In genomic region chr18:76532875-76533274, GRCh38 we compare ENCODE assay signal across 34 cellular contexts.
"Had no signal": no experiment of that assay in that cellular context is flagged by ENCODE, and none has a peak within 500 bp of the region (broad histone marks: within the 10 kb centered on the region; RNA-seq: fewer than 3 reads in every experiment).

No MANE protein-coding gene starts in this region.

- H3K36me3 ChIP-seq: adrenal gland, brain microvascular endothelial cell, breast epithelium had no signal

- FAIRE-seq: astrocyte, TTC549 had no signal

- H3K27ac Mint-ChIP-seq: activated B cell treated with CpG ODN at 0.5 μM for 24 hours; activated CD4-positive, alpha-beta memory T cell treated with anti-CD3 and anti-CD28 coated beads for 36 hours; activated CD4-positive, alpha-beta T cell treated with anti-CD3 and anti-CD28 coated beads, Interleukin-2, amount 10 ng/mL, durations not matched to agents 24 days and 14 days; activated CD8-positive, alpha-beta T cell treated with anti-CD3 and anti-CD28 coated beads for 36 hours; activated naive CD4-positive, alpha-beta T cell treated with anti-CD3 and anti-CD28 coated beads for 36 hours; activated naive CD4-positive, alpha-beta T cell treated with anti-CD3 and anti-CD28 coated beads, Interleukin-2, amount 50 U/mL, for 72 hours; activated naive CD8-positive, alpha-beta T cell treated with anti-CD3 and anti-CD28 coated beads for 36 hours; activated T-cell treated with anti-CD3 and anti-CD28 coated beads, Interleukin-2, amount 50 U/mL, for 72 hours; activated T-helper 1 cell treated with anti-CD3 and anti-CD28 coated beads, Interleukin-12 subunit alpha, Interleukin-12 subunit beta, Interleukin-2, Interleukin-4 antibody, amounts not matched to agents 30 ng/mL and 10 ng/mL and 1 ng/mL, durations not matched to agents 14 hours and 24 hours and 36 hours; activated T-helper 17 cell treated with anti-CD3 and anti-CD28 coated beads, Interleukin-2, amount 50 U/mL, for 72 hours; T-cell; T-helper 17 cell had no signal

- H3K4me3 ChIP-seq: adrenal gland, body of pancreas, breast epithelium had no signal

- H3K27me3 ChIP-seq: adrenal gland, body of pancreas, brain microvascular endothelial cell, breast epithelium had no signal

- H3K36me3 Mint-ChIP-seq: activated CD4-positive, alpha-beta memory T cell treated with anti-CD3 and anti-CD28 coated beads for 36 hours; activated naive CD4-positive, alpha-beta T cell treated with anti-CD3 and anti-CD28 coated beads, Interleukin-2, amount 50 U/mL, for 72 hours; activated naive CD8-positive, alpha-beta T cell treated with anti-CD3 and anti-CD28 coated beads for 36 hours; T-cell had no signal

- ATAC-seq: activated CD8-positive, alpha-beta T cell treated with anti-CD3 and anti-CD28 coated beads for 36 hours; activated naive CD4-positive, alpha-beta T cell treated with anti-CD3 and anti-CD28 coated beads, Interleukin-2, amount 50 U/mL, for 72 hours; activated T-cell treated with anti-CD3 and anti-CD28 coated beads, Interleukin-2, amount 50 U/mL, for 4 hours; activated T-cell treated with anti-CD3 and anti-CD28 coated beads, Interleukin-2, amount 50 U/mL, for 72 hours; activated T-helper 17 cell treated with anti-CD3 and anti-CD28 coated beads, Interleukin-2, amount 50 U/mL, for 72 hours; body of pancreas; T-cell; T-helper 17 cell had no signal

- H3K4me3 Mint-ChIP-seq: activated B cell treated with CpG ODN at 0.5 μM for 24 hours; activated CD4-positive, alpha-beta memory T cell treated with anti-CD3 and anti-CD28 coated beads for 36 hours; activated CD4-positive, alpha-beta T cell treated with anti-CD3 and anti-CD28 coated beads, Interleukin-2, amount 10 ng/mL, durations not matched to agents 24 days and 14 days; activated CD8-positive, alpha-beta T cell treated with anti-CD3 and anti-CD28 coated beads for 36 hours; activated naive CD4-positive, alpha-beta T cell treated with anti-CD3 and anti-CD28 coated beads for 36 hours; activated naive CD8-positive, alpha-beta T cell treated with anti-CD3 and anti-CD28 coated beads for 36 hours; activated T-cell treated with anti-CD3 and anti-CD28 coated beads, Interleukin-2, amount 50 U/mL, for 4 hours; activated T-cell treated with anti-CD3 and anti-CD28 coated beads, Interleukin-2, amount 50 U/mL, for 72 hours; activated T-helper 1 cell treated with anti-CD3 and anti-CD28 coated beads, Interleukin-12 subunit alpha, Interleukin-12 subunit beta, Interleukin-2, Interleukin-4 antibody, amounts not matched to agents 30 ng/mL and 10 ng/mL and 1 ng/mL, durations not matched to agents 14 hours and 24 hours and 36 hours; activated T-helper 17 cell treated with anti-CD3 and anti-CD28 coated beads, Interleukin-2, amount 50 U/mL, for 72 hours; T-cell; T-helper 17 cell had no signal

- H3K4me1 ChIP-seq: breast epithelium had no signal

- DNase-seq: activated B cell treated with CpG ODN at 0.5 μM for 24 hours; activated CD4-positive, alpha-beta memory T cell treated with anti-CD3 and anti-CD28 coated beads for 36 hours; activated CD4-positive, alpha-beta T cell treated with anti-CD3 and anti-CD28 coated beads for 4 hours; activated CD4-positive, alpha-beta T cell treated with anti-CD3 and anti-CD28 coated beads, Interleukin-2, amount 10 ng/mL, durations not matched to agents 24 days and 14 days; activated CD4-positive, alpha-beta T cell treated with anti-CD3 and anti-CD28 coated beads, Interleukin-2, amount 50 U/mL, for 1 hour; activated CD4-positive, alpha-beta T cell treated with anti-CD3 and anti-CD28 coated beads, Interleukin-2, amount 50 U/mL, for 4 hours; activated CD4-positive, CD25-positive, alpha-beta regulatory T cell treated with anti-CD3 and anti-CD28 coated beads, Interleukin-2, amount 50 U/mL, for 72 hours; activated CD8-positive, alpha-beta memory T cell treated with anti-CD3 and anti-CD28 coated beads, Interleukin-2, amount 50 U/mL, for 4 hours; activated CD8-positive, alpha-beta T cell treated with anti-CD3 and anti-CD28 coated beads for 36 hours; activated effector memory CD4-positive, alpha-beta T cell treated with anti-CD3 and anti-CD28 coated beads, Interleukin-2, amount 50 U/mL, for 16 hours; activated gamma-delta T cell treated with Interleukin-2 at 50 U/mL for 16 hours; activated naive CD4-positive, alpha-beta T cell; activated naive CD4-positive, alpha-beta T cell treated with anti-CD3 and anti-CD28 coated beads for 36 hours; activated naive CD4-positive, alpha-beta T cell treated with anti-CD3 and anti-CD28 coated beads, Interleukin-2, amount 50 U/mL, for 16 hours; activated naive CD8-positive, alpha-beta T cell treated with anti-CD3 and anti-CD28 coated beads for 36 hours; activated T-cell treated with anti-CD3 and anti-CD28 coated beads for 4 hours; activated T-cell treated with anti-CD3 and anti-CD28 coated beads, Interleukin-2, amount 50 U/mL, for 1 hour; activated T-cell treated with anti-CD3 and anti-CD28 coated beads, Interleukin-2, amount 50 U/mL, for 4 hours; activated T-cell treated with anti-CD3 and anti-CD28 coated beads, Interleukin-2, amount 50 U/mL, for 72 hours; adrenal gland; amniotic stem cell; aorta; body of pancreas; brain microvascular endothelial cell; central memory CD4-positive, alpha-beta T cell; T-cell; T-helper 17 cell had no signal

- H3K9me3 Mint-ChIP-seq: activated B cell treated with CpG ODN at 0.5 μM for 24 hours; activated CD4-positive, alpha-beta memory T cell treated with anti-CD3 and anti-CD28 coated beads for 36 hours; activated CD4-positive, alpha-beta T cell treated with anti-CD3 and anti-CD28 coated beads, Interleukin-2, amount 10 ng/mL, durations not matched to agents 24 days and 14 days; activated CD8-positive, alpha-beta T cell treated with anti-CD3 and anti-CD28 coated beads for 36 hours; activated naive CD4-positive, alpha-beta T cell treated with anti-CD3 and anti-CD28 coated beads for 36 hours; activated naive CD4-positive, alpha-beta T cell treated with anti-CD3 and anti-CD28 coated beads, Interleukin-2, amount 50 U/mL, for 72 hours; activated naive CD8-positive, alpha-beta T cell treated with anti-CD3 and anti-CD28 coated beads for 36 hours; activated T-cell treated with anti-CD3 and anti-CD28 coated beads, Interleukin-2, amount 50 U/mL, for 4 hours; activated T-cell treated with anti-CD3 and anti-CD28 coated beads, Interleukin-2, amount 50 U/mL, for 72 hours; activated T-helper 1 cell treated with anti-CD3 and anti-CD28 coated beads, Interleukin-12 subunit alpha, Interleukin-12 subunit beta, Interleukin-2, Interleukin-4 antibody, amounts not matched to agents 30 ng/mL and 10 ng/mL and 1 ng/mL, durations not matched to agents 14 hours and 24 hours and 36 hours; activated T-helper 17 cell treated with anti-CD3 and anti-CD28 coated beads, Interleukin-2, amount 50 U/mL, for 72 hours; T-cell had no signal

- H3K27ac ChIP-seq: adrenal gland, body of pancreas, brain microvascular endothelial cell, breast epithelium, VCaP had no signal

- H3K9me3 ChIP-seq: adrenal gland, body of pancreas, breast epithelium had no signal
